12 cellular contexts compared by ENCODE assay signal in the genomic region with DNA sequence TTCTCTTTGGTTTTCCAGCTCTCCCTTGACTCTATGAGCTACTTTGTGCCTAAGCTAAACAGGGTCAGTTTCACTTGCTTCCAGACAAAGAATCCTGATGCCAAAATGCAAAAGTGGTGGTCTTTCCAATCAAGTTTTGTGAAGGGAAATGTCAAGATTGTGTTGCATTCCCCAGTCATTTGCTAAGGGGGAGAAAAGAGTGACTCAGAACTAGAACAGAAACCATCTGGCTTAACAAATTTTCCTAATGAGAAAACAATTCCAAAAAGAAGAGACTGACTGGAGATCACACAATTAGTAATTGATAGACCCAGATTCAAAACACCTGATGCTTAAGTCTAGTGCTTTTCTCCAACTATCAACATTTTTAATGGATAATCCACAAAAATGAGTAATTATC.
DNase-seq lines count a peak whose midpoint lies in the region; TF ChIP-seq lines count a peak whose summit lies in the region.
"Had no signal": no experiment of that assay in that cellular context is flagged by ENCODE, and none has a peak within 500 bp of the region (broad histone marks: within the 10 kb centered on the region; RNA-seq: fewer than 3 reads in every experiment).

No MANE protein-coding gene starts in this region.

- H3K36me3 Mint-ChIP-seq in CD4-positive, alpha-beta memory T cell = no peaks in the 10 kb centered on the region

- no peaks in the 10 kb centered on the region for H3K36me3 ChIP-seq in BE2C
- H3K36me3 ChIP-seq in CD4-positive, alpha-beta memory T cell (ENCODE audit: insufficient read depth, low read length) = no peaks in the 10 kb centered on the region

- no peak for DNase-seq in AG04450 (ENCODE audit: low read depth, low spot score)
- peak; percentile 36 for DNase-seq in EL
- peak; percentile 4 for DNase-seq in amniotic epithelial cell (ENCODE audit: low read depth)
- peak; percentile 29 for DNase-seq in fibroblast of villous mesenchyme (ENCODE audit: low read depth)
- no peak for DNase-seq in SKM-1 treated with dmso at 0.1 percent for 144 hours (lab: John Stamatoyannopoulos, UW; ENCODE audit: unreplicated experiment)
- DNase-seq in BE2C = no peak
- DNase-seq in CD4-positive, alpha-beta memory T cell = no peak
- DNase-seq: NCI-H1105, NCI-H1694 treated with DMSO at 0.1 percent for 48 hours, NCI-H446, PC-9 had no signal

- CTCF ChIA-PET in AG04450 (lab: Charles Lee) = no interaction called here
- CTCF ChIA-PET in CD4-positive, alpha-beta memory T cell (lab: Charles Lee; ENCODE audit: partially characterized antibody) = no interaction called here

- intact Hi-C loops in CD4-positive, alpha-beta memory T cell (cut with micrococcal nuclease) = no loop called here

- H3K27ac Mint-ChIP-seq in CD4-positive, alpha-beta memory T cell = no peak overlapping the region

- H3K27me3 ChIP-seq in AG04450 (ENCODE audit: control insufficient read depth, insufficient read depth, low read length) (no peaks in the 10 kb centered on the region), BE2C (no peaks in the 10 kb centered on the region; the same call in 1 of the 2 replicates)
- H3K27me3 ChIP-seq in CD4-positive, alpha-beta memory T cell (ENCODE audit: insufficient read depth, low read length) = no peaks in the 10 kb centered on the region

- H3K4me1 ChIP-seq in BE2C = no peaks in the 10 kb centered on the region; the same call in 1 of the 2 replicates
- H3K4me1 ChIP-seq in CD4-positive, alpha-beta memory T cell (ENCODE audit: insufficient read depth, low read length) = no peaks in the 10 kb centered on the region
- H3K4me1 ChIP-seq: A549 had no signal

- POLR2A ChIA-PET in AG04450 (lab: Yijun Ruan, JAX) = interaction anchor here (0.6 kb wide), 1 partner anchor 22 kb away, joined by 7 read pairs; no protein-coding TSS in a partner anchor
- POLR2A ChIA-PET in CD4-positive, alpha-beta memory T cell (lab: Charles Lee; ENCODE audit: partially characterized antibody) = no interaction called here

- H3K4me3 Mint-ChIP-seq in CD4-positive, alpha-beta memory T cell = no peak overlapping the region

- H3K9me3 ChIP-seq in AG04450 (ENCODE audit: control insufficient read depth, insufficient read depth, low read length) (peaks cover 8% of the 10 kb centered on the region), BE2C (no peaks in the 10 kb centered on the region)
- no peaks in the 10 kb centered on the region for H3K9me3 ChIP-seq in CD4-positive, alpha-beta memory T cell (ENCODE audit: control insufficient read depth in 1 of 2, low read length in 2 of 2)

- H3K9me3 Mint-ChIP-seq in CD4-positive, alpha-beta memory T cell = peaks cover 0 to 20% (median 14%) of the 10 kb centered on the region in 8 donors

- no peak overlapping the region for H3K4me3 ChIP-seq in AG04450 (ENCODE audit: low read depth, low read length)
- no peak overlapping the region for H3K4me3 ChIP-seq in fibroblast of villous mesenchyme (ENCODE audit: low read depth, low read length)
- H3K4me3 ChIP-seq in BE2C (ENCODE audit: low read depth, low read length) = no peak overlapping the region
- no peak overlapping the region for H3K4me3 ChIP-seq in CD4-positive, alpha-beta memory T cell (ENCODE audit: low read length in 2 of 2)
- H3K4me3 ChIP-seq: A549, PC-9 had no signal

- H3K27me3 Mint-ChIP-seq in CD4-positive, alpha-beta memory T cell = no peaks in the 10 kb centered on the region

- H3K27ac ChIP-seq in AG04450 (ENCODE audit: low read depth, low read length) = peak overlapping the region; percentile 52
- H3K27ac ChIP-seq in CD4-positive, alpha-beta memory T cell (ENCODE audit: low read depth, low read length) = no peak overlapping the region
- H3K27ac ChIP-seq: A549, PC-9 had no signal

- H3K4me1 Mint-ChIP-seq in CD4-positive, alpha-beta memory T cell = no peaks in the 10 kb centered on the region

- TF ChIP-seq CTCF in AG04450 (IDR thresholded peaks at IDR 0.05; ENCODE audit: low read depth, low read length) (no peak), fibroblast of villous mesenchyme (IDR thresholded peaks at IDR 0.05; ENCODE audit: insufficient read depth, low read depth, low read length) (no peak), BE2C (IDR thresholded peaks at IDR 0.05; ENCODE audit: low read depth, low read length) (no peak)

Comparison
In these comparisons a context has a peak if more than half of its experiments do, and no peak if none do; other contexts are left out.
1. DNase-seq: peak in EL (single experiment), amniotic epithelial cell (single experiment) and fibroblast of villous mesenchyme (single experiment); none in AG04450 (single experiment), SKM-1 treated with dmso at 0.1 percent for 144 hours (single experiment), BE2C (single experiment) and CD4-positive, alpha-beta memory T cell (0 of 5).